8 cellular contexts compared by ENCODE assay signal in genomic region chr3:184155644-184156521, GRCh38. TPM values are rescaled to one million over a fixed set of nuclear protein-coding genes. Genes with fewer than 3 reads are reported as not detected.
A peak's percentile ranks its signal among the peaks of the same experiment; 100 is the strongest.
DNase-seq lines count a peak whose midpoint lies in the region; ATAC-seq and TF ChIP-seq lines count a peak whose summit lies in the region.

No MANE protein-coding gene starts in this region.

- no peaks in the 10 kb centered on the region for H3K36me3 ChIP-seq in HUES48 (ENCODE audit: control insufficient read depth, insufficient read depth, low read length)

- DNase-seq in COLO668 (lab: John Stamatoyannopoulos, UW; ENCODE audit: unreplicated experiment) (peak; percentile 39), dorsolateral prefrontal cortex (peak in 3 of 10 donors; percentile 38 to 41 (median 38)), lung microvascular endothelial cell (ENCODE audit: low read depth in 2 of 2) (peak; percentile 12 to 14), NCI-H446 (lab: John Stamatoyannopoulos, UW) (no peak)
- DNase-seq in activated CD4-positive, alpha-beta T cell treated with anti-CD3 and anti-CD28 coated beads for 1 hour = peak; percentile 37
- DNase-seq in stimulated activated naive CD4-positive, alpha-beta T cell treated with Interleukin-2 at 50 U/mL for 16 hours (lab: John Stamatoyannopoulos, UW) = peak; percentile 52

- intact Hi-C loops in dorsolateral prefrontal cortex (cut with DNase I) = loop anchor here (1.0 to 5.0 kb wide), 2 partner anchors 21 to 139 kb away; partner anchors contain the start of genes EIF2B5 (in 2 of the 2) and ABCC5 (in 1 of the 2)

- H3K27ac ChIP-seq in HUES48 (ENCODE audit: low read depth, low read length) (peak overlapping the region; percentile 93), dorsolateral prefrontal cortex (peak overlapping the region; percentile 74 to 97 (median 94))

- peak overlapping the region; percentile 40 for H3K9ac ChIP-seq in HUES48 (ENCODE audit: low read depth, low read length)

- ATAC-seq in GM21360 (IDR thresholded peaks at IDR 0.05; ENCODE audit: unreplicated experiment) = peak; percentile 23

- H3K4me1 ChIP-seq in HUES48 (ENCODE audit: control insufficient read depth, insufficient read depth, low read length) = peaks cover 9% of the 10 kb centered on the region

- H3K27me3 ChIP-seq in HUES48 (ENCODE audit: control insufficient read depth, insufficient read depth, low read length) (no peaks in the 10 kb centered on the region), dorsolateral prefrontal cortex (no peaks in the 10 kb centered on the region)

- no peaks in the 10 kb centered on the region for H3K9me3 ChIP-seq in HUES48 (ENCODE audit: control insufficient read depth, insufficient read depth, low read length)

- TF ChIP-seq CTCF in dorsolateral prefrontal cortex (IDR thresholded peaks at IDR 0.05 in 54 of 56, conservative IDR thresholded peaks at IDR 0.05 in 2 of 56; ENCODE audit: low read depth in 1 of 56, partially characterized antibody in 56 of 56) = no peak

- peak overlapping the region; percentile 97 for H3K4me3 ChIP-seq in HUES48 (ENCODE audit: low read depth, low read length)
- peak overlapping the region; percentile 72 to 97 (median 91) for H3K4me3 ChIP-seq in dorsolateral prefrontal cortex

RNA-seq across cellular contexts. Expression of gene DVL3, which starts 0.7 kb away (rescaled TPM):
- total RNA-seq in dorsolateral prefrontal cortex (10 to 100 TPM; 48.6 to 82.7 (median 65.1) TPM), lung microvascular endothelial cell (15.0 and 19.8 TPM in 2 replicates)

RNA-seq across cellular contexts. Expression of gene AP2M1, which starts 18.8 kb away (rescaled TPM):
- total RNA-seq in dorsolateral prefrontal cortex = 100 to 1,000 TPM; 297 to 743 (median 543) TPM
- total RNA-seq in lung microvascular endothelial cell = 442 and 454 TPM in 2 replicates

RNA-seq across cellular contexts. Expression of gene EIF2B5, which starts 20.7 kb away (rescaled TPM):
- 10 to 100 TPM; 35.0 to 63.0 (median 44.9) TPM for total RNA-seq in dorsolateral prefrontal cortex
- total RNA-seq in lung microvascular endothelial cell = 25.9 and 34.3 TPM in 2 replicates

RNA-seq across cellular contexts. Expression of gene ABCF3, which starts 30.1 kb away (rescaled TPM):
- 100 to 1,000 TPM in 54 of 120 experiments, 10 to 100 TPM in 66; 72.1 to 140 (median 98.1) TPM for total RNA-seq in dorsolateral prefrontal cortex
- 42.7 and 57.5 TPM in 2 replicates for total RNA-seq in lung microvascular endothelial cell

RNA-seq across cellular contexts. Expression of gene HTR3E, which starts 59.0 kb away (rescaled TPM):
- not detected for total RNA-seq in dorsolateral prefrontal cortex
- not detected in 2 replicates for total RNA-seq in lung microvascular endothelial cell

Comparison
In these comparisons a context has a peak if more than half of its experiments do, and no peak if none do; other contexts are left out.
1. DNase-seq: peak in COLO668 (single experiment), activated CD4-positive, alpha-beta T cell treated with anti-CD3 and anti-CD28 coated beads for 1 hour (single experiment), lung microvascular endothelial cell (2 of 2) and stimulated activated naive CD4-positive, alpha-beta T cell treated with Interleukin-2 at 50 U/mL for 16 hours (single experiment); none in NCI-H446 (0 of 2).